ENCODE assay signal across 27 cellular contexts in genomic region chr14:100558226-100558625, GRCh38. TPM values are rescaled to one million over a fixed set of nuclear protein-coding genes. Genes with fewer than 3 reads are reported as not detected.
"Had no signal": no experiment of that assay in that cellular context is flagged by ENCODE, and none has a peak within 500 bp of the region (broad histone marks: within the 10 kb centered on the region; RNA-seq: fewer than 3 reads in every experiment).

No MANE protein-coding gene starts in this region.

- H3K4me3 Mint-ChIP-seq: activated CD4-positive, alpha-beta T cell treated with anti-CD3 and anti-CD28 coated beads for 36 hours; activated CD8-positive, alpha-beta memory T cell treated with anti-CD3 and anti-CD28 coated beads, Interleukin-2, amount 10 ng/mL, durations not matched to agents 7 days and 5 days; activated CD8-positive, alpha-beta T cell treated with anti-CD3 and anti-CD28 coated beads, Interleukin-2, amount 10 ng/mL, durations not matched to agents 7 days and 5 days; endodermal cell; immature natural killer cell; naive thymus-derived CD4-positive, alpha-beta T cell; stimulated activated naive CD8-positive, alpha-beta T cell treated with anti-CD3 and anti-CD28 coated beads, Interleukin-15, Interleukin-2, amounts not matched to agents 100 ng/mL and 50 ng/mL, for 24 hours; T-helper 2 cell treated with Interferon-gamma antibody and Interleukin-4, amounts not matched to agents 5 μg/mL and 100 μg/mL, for 36 hours had no signal

- H3K4me3 ChIP-seq: heart left ventricle, psoas muscle, sigmoid colon, upper lobe of left lung had no signal

- H3K36me3 ChIP-seq: heart left ventricle, sigmoid colon, upper lobe of left lung had no signal

- H3K9ac ChIP-seq: parathyroid adenoma had no signal

- H3K9me3 ChIP-seq: heart left ventricle, psoas muscle, sigmoid colon, upper lobe of left lung had no signal

- H3K4me1 ChIP-seq: foreskin keratinocyte, psoas muscle, sigmoid colon, upper lobe of left lung had no signal

- H3K4me1 Mint-ChIP-seq: endodermal cell, immature natural killer cell had no signal

- H3K36me3 Mint-ChIP-seq: activated CD8-positive, alpha-beta memory T cell treated with anti-CD3 and anti-CD28 coated beads, Interleukin-2, amount 10 ng/mL, durations not matched to agents 7 days and 5 days; activated naive CD4-positive, alpha-beta T cell treated with anti-CD3 and anti-CD28 coated beads, Interleukin-2, amount 50 U/mL, for 72 hours; immature natural killer cell; naive thymus-derived CD4-positive, alpha-beta T cell had no signal

- FAIRE-seq: kidney, small intestine had no signal

- DNase-seq: activated CD4-positive, alpha-beta T cell treated with anti-CD3 and anti-CD28 coated beads for 36 hours; activated CD4-positive, CD25-positive, alpha-beta regulatory T cell; activated CD8-positive, alpha-beta memory T cell treated with anti-CD3 and anti-CD28 coated beads, Interleukin-2, amount 10 ng/mL, durations not matched to agents 7 days and 5 days; activated CD8-positive, alpha-beta T cell treated with anti-CD3 and anti-CD28 coated beads, Interleukin-2, amount 10 ng/mL, durations not matched to agents 7 days and 5 days; activated naive CD4-positive, alpha-beta T cell; activated T-cell treated with anti-CD3 and anti-CD28 coated beads, Interleukin-2, amount 50 U/mL, for 48 hours; amniotic stem cell; endodermal cell; immature natural killer cell; kidney; left colon; mammary epithelial cell; midbrain; naive thymus-derived CD4-positive, alpha-beta T cell; occipital lobe; psoas muscle; sigmoid colon; small intestine; stimulated activated CD4-positive, alpha-beta T cell treated with anti-CD3 and anti-CD28 coated beads, Interleukin-2, amount 100 ng/mL, for 24 hours had no signal

- ATAC-seq: activated CD4-positive, alpha-beta T cell treated with anti-CD3 and anti-CD28 coated beads for 36 hours; activated CD8-positive, alpha-beta memory T cell treated with anti-CD3 and anti-CD28 coated beads, Interleukin-2, amount 10 ng/mL, durations not matched to agents 7 days and 5 days; activated CD8-positive, alpha-beta T cell treated with anti-CD3 and anti-CD28 coated beads, Interleukin-2, amount 10 ng/mL, durations not matched to agents 7 days and 5 days; esophagus mucosa; foreskin keratinocyte; left colon; psoas muscle had no signal

- H2AFZ ChIP-seq: parathyroid adenoma had no signal

- H3K27ac Mint-ChIP-seq: activated CD4-positive, alpha-beta T cell treated with anti-CD3 and anti-CD28 coated beads for 36 hours; activated CD8-positive, alpha-beta memory T cell treated with anti-CD3 and anti-CD28 coated beads, Interleukin-2, amount 10 ng/mL, durations not matched to agents 7 days and 5 days; endodermal cell; T-helper 2 cell treated with Interferon-gamma antibody and Interleukin-4, amounts not matched to agents 5 μg/mL and 100 μg/mL, for 36 hours had no signal

- H3K27me3 ChIP-seq: upper lobe of left lung had no signal

- H3K9me3 Mint-ChIP-seq: activated naive CD4-positive, alpha-beta T cell treated with anti-CD3 and anti-CD28 coated beads, Interleukin-2, amount 50 U/mL, for 72 hours; endodermal cell; immature natural killer cell; stimulated activated naive CD8-positive, alpha-beta T cell treated with anti-CD3 and anti-CD28 coated beads, Interleukin-15, Interleukin-2, amounts not matched to agents 100 ng/mL and 50 ng/mL, for 24 hours; T-helper 2 cell treated with Interferon-gamma antibody and Interleukin-4, amounts not matched to agents 5 μg/mL and 100 μg/mL, for 36 hours had no signal

- H3K27me3 Mint-ChIP-seq: activated CD4-positive, alpha-beta T cell treated with anti-CD3 and anti-CD28 coated beads for 36 hours; activated CD8-positive, alpha-beta memory T cell treated with anti-CD3 and anti-CD28 coated beads, Interleukin-2, amount 10 ng/mL, durations not matched to agents 7 days and 5 days; stimulated activated naive CD8-positive, alpha-beta T cell treated with anti-CD3 and anti-CD28 coated beads, Interleukin-15, Interleukin-2, amounts not matched to agents 100 ng/mL and 50 ng/mL, for 24 hours had no signal

- H3K27ac ChIP-seq: foreskin keratinocyte, heart left ventricle, parathyroid adenoma, psoas muscle, sigmoid colon, upper lobe of left lung had no signal

RNA-seq across cellular contexts. Expression of gene BEGAIN, which starts 29.0 kb away (rescaled TPM):
- polyA plus RNA-seq: immature natural killer cell had no signal
